In the genomic region with DNA sequence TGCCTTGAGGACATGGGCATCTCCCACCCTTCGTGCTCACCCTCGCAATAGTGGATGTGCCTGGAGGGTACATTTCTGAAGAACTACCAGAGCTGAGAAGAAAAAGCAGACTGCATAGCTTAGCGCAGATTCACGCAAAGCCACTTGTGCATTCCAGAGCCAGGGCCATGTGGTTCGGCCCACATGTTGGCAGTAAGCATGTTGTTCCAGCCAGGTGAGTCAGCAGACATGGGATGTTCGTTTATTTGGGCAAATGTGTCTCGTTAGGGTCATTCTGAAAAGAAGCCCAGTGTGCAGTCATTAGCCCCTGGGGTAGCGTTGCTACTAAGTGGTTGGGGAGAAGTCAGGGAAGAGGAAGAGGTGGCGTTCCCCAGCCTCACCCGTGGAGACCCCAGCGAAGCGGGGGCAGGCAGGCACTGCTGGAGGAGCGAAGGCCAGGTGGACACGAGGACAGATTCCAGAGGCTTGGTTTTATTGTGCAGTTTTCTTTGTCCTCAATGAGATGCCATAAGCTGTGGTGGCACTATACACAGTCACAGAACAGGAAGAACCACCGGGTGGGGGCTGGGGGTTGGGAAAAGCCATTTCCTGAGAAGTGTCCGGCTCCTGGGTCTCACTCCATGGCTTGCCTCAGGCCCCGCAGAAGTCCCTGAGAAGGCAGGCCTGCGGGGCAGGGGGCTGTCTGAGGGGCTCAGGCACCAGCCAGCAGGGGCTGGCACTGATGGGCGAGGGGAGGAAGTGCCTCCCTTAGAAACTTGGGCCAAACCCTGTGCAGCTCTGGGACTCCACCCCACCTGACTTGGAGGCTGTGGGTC, we compare ENCODE assay signal across 10 cellular contexts. TPM values are rescaled to one million over a fixed set of nuclear protein-coding genes. Genes with fewer than 3 reads are reported as not detected.
A peak's percentile ranks its signal among the peaks of the same experiment; 100 is the strongest.
DNase-seq lines count a peak whose midpoint lies in the region; FAIRE-seq and TF ChIP-seq lines count a peak whose summit lies in the region.
"Had no signal": no experiment of that assay in that cellular context is flagged by ENCODE, and none has a peak within 500 bp of the region (broad histone marks: within the 10 kb centered on the region; RNA-seq: fewer than 3 reads in every experiment).

No MANE protein-coding gene starts in this region.

- no peaks in the 10 kb centered on the region for H3K9me3 ChIP-seq in keratinocyte (ENCODE audit: control insufficient read depth, low read depth, low read length)

- dilution Hi-C loops in keratinocyte (cut with MboI; ENCODE audit: extremely low pct_ligation_motif_present, low sequenced_read_pairs) = no loop called here

- H3K9me3 Mint-ChIP-seq in MCF 10A (ENCODE audit: unreplicated experiment) = peaks cover 7% of the 10 kb centered on the region

- no peak overlapping the region for H3K9ac ChIP-seq in keratinocyte (ENCODE audit: control insufficient read depth, extremely low read depth, insufficient read depth, low read length)

- no peaks in the 10 kb centered on the region for H4K20me1 ChIP-seq in keratinocyte (ENCODE audit: control insufficient read depth, extremely low read depth, insufficient read depth, low read length)

- FAIRE-seq in keratinocyte (lab: Jason Lieb, UNC) = peak; percentile 98
- no peak for FAIRE-seq in GM19239 (lab: Jason Lieb, UNC)

- H3K79me2 ChIP-seq in keratinocyte (ENCODE audit: control insufficient read depth, insufficient read depth, low read length) = no peaks in the 10 kb centered on the region

- CTCF ChIA-PET in MCF 10A (lab: Yijun Ruan, JAX) = interaction anchor here (0.5 to 1.1 kb wide), 6 partner anchors 10 to 817 kb away, joined by 3 to 4 read pairs (median 3); no protein-coding TSS in a partner anchor

- peaks cover 12% of the 10 kb centered on the region for H3K27me3 Mint-ChIP-seq in MCF 10A (ENCODE audit: insufficient read depth, unreplicated experiment)

- peaks cover 25% of the 10 kb centered on the region for H3K4me1 ChIP-seq in keratinocyte (ENCODE audit: control insufficient read depth, extremely low read depth, insufficient read depth, low read length)

- no peak overlapping the region for H3K4me3 ChIP-seq in keratinocyte (ENCODE audit: control insufficient read depth in 2 of 3, extremely low read depth in 1 of 3, insufficient read depth in 2 of 3, low read depth in 1 of 3, low read length in 3 of 3)

- H3K4me2 ChIP-seq in keratinocyte (ENCODE audit: control insufficient read depth, extremely low read depth, insufficient read depth, low read depth, low read length) = peak overlapping the region; percentile 22

- H2AFZ ChIP-seq in keratinocyte (ENCODE audit: control insufficient read depth, low read length) = no peak overlapping the region

- H3K4me3 Mint-ChIP-seq in MCF 10A (ENCODE audit: unreplicated experiment) = peak overlapping the region; percentile 66
- H3K4me3 Mint-ChIP-seq: T-cell had no signal

- intact Hi-C loops in MCF 10A (cut with micrococcal nuclease) = loop anchor here (2.0 kb wide), 1 partner anchor 53 kb away; no protein-coding TSS in a partner anchor

- peaks cover 23% of the 10 kb centered on the region for H3K4me1 Mint-ChIP-seq in MCF 10A (ENCODE audit: insufficient read depth, unreplicated experiment)

- BruUV-seq in MCF 10A (replicated peaks; lab: Mats Ljungman, UMichigan) = no TSS peak

- peak; percentile 83 for DNase-seq in A172 (ENCODE audit: low spot score)
- peak; percentile 88 for DNase-seq in HS-5 (ENCODE audit: low read depth)
- peak; percentile 87 for DNase-seq in MCF 10A (ENCODE audit: unreplicated experiment)
- peak; percentile 49 for DNase-seq in keratinocyte (ENCODE audit: low read depth, low spot score)
- DNase-seq in substantia nigra (lab: John Stamatoyannopoulos, UW) = no peak
- DNase-seq in SW 1271 (lab: John Stamatoyannopoulos, UW) = no peak
- no peak for DNase-seq in GM19239 (ENCODE audit: insufficient read length, low spot score)
- DNase-seq in iPS-NIHi11 (ENCODE audit: low spot score) = no peak
- DNase-seq: NCI-H2029 treated with DMSO at 0.1 percent for 48 hours, T-cell had no signal

- POLR2A ChIA-PET in MCF 10A (lab: Yijun Ruan, JAX) = interaction anchor here (0.7 to 2.6 kb wide), 8 partner anchors 9 to 57 kb away, joined by 3 to 12 read pairs (median 4); partner anchors contain the start of gene USP2

- no peaks in the 10 kb centered on the region for H3K36me3 Mint-ChIP-seq in MCF 10A (ENCODE audit: insufficient read depth, unreplicated experiment)
- H3K36me3 Mint-ChIP-seq: T-cell had no signal

- no peaks in the 10 kb centered on the region for H3K36me3 ChIP-seq in keratinocyte (ENCODE audit: control insufficient read depth in 2 of 2, extremely low read depth in 1 of 2, insufficient read depth in 2 of 2, low read length in 2 of 2)

- peaks cover 32% of the 10 kb centered on the region for H3K27me3 ChIP-seq in keratinocyte (ENCODE audit: control insufficient read depth, extremely low read depth, insufficient read depth, low read length)

- TF ChIP-seq CTCF in MCF 10A (IDR thresholded peaks at IDR 0.05; ENCODE audit: unreplicated experiment) (no peak), keratinocyte (optimal IDR thresholded peaks at IDR 0.05 in 1 of 3, IDR thresholded peaks at IDR 0.05 in 1 of 3, conservative IDR thresholded peaks at IDR 0.05 in 1 of 3; ENCODE audit: extremely low read depth in 1 of 3, insufficient read depth in 2 of 3, low read length in 3 of 3) (no peak)

- no peaks in the 10 kb centered on the region for H3K9me1 ChIP-seq in keratinocyte (ENCODE audit: control insufficient read depth, extremely low read depth, insufficient read depth, low read length)

- H3K27ac Mint-ChIP-seq in MCF 10A (ENCODE audit: low read depth, unreplicated experiment) = peak overlapping the region; percentile 93
- H3K27ac Mint-ChIP-seq: T-cell had no signal

- H3K27ac ChIP-seq in keratinocyte (ENCODE audit: control insufficient read depth, insufficient read depth, low read length) (peak overlapping the region; percentile 10), substantia nigra (ENCODE audit: low read depth, low read length, poor library complexity, severe bottlenecking) (no peak overlapping the region)

RNA-seq across cellular contexts. Expression of gene THY1, which starts 5.0 kb away (rescaled TPM):
- 276 and 329 TPM in 2 replicates for total RNA-seq in A172 (2014; rRNA removed; shearing (Covaris generic))
- total RNA-seq in MCF 10A (2022) = not detected in 2 replicates
- 2.4 to 5.7 TPM (median 5.0 TPM) in 3 replicates for polyA plus RNA-seq in keratinocyte
- not detected for polyA plus RNA-seq in keratinocyte (2011; ENCODE audit: low read depth)
- polyA plus RNA-seq in keratinocyte (2011; cell fraction: cytosol; rRNA removed) = 2.4 and 2.5 TPM in 2 replicates
- polyA plus RNA-seq in keratinocyte (2011; cell fraction: nucleus; rRNA removed) = 1.4 and 2.0 TPM in 2 replicates
- polyA plus RNA-seq in keratinocyte (2012; ENCODE audit: low replicate concordance) = 0.34 and 3.4 TPM in 2 replicates
- polyA minus RNA-seq in keratinocyte = 6.5 to 8.6 TPM (median 8.2 TPM) in 3 replicates
- not detected for polyA minus RNA-seq in keratinocyte (2011; cell fraction: cytosol; rRNA and poly(A)+ RNA removed)
- polyA minus RNA-seq in keratinocyte (2011; cell fraction: nucleus; rRNA and poly(A)+ RNA removed) = 0.95 and 2.2 TPM in 2 replicates

RNA-seq across cellular contexts. Expression of gene USP2, which starts 36.4 kb away (rescaled TPM):
- 0.17 TPM in 1 of 2 replicates, not detected in the other for total RNA-seq in A172 (2014; rRNA removed; shearing (Covaris generic))
- 0.14 and 0.54 TPM in 2 replicates for total RNA-seq in MCF 10A (2022)
- polyA plus RNA-seq in keratinocyte = 0.35 to 0.49 TPM (median 0.46 TPM) in 3 replicates
- 8.9 TPM for polyA plus RNA-seq in keratinocyte (2011; ENCODE audit: low read depth)
- 0.27 and 0.29 TPM in 2 replicates for polyA plus RNA-seq in keratinocyte (2011; cell fraction: cytosol; rRNA removed)
- 0.62 and 0.80 TPM in 2 replicates for polyA plus RNA-seq in keratinocyte (2011; cell fraction: nucleus; rRNA removed)
- 0.44 and 12.1 TPM in 2 replicates for polyA plus RNA-seq in keratinocyte (2012; ENCODE audit: low replicate concordance)
- 0.49 to 1.2 TPM (median 0.79 TPM) in 3 replicates for polyA minus RNA-seq in keratinocyte
- not detected for polyA minus RNA-seq in keratinocyte (2011; cell fraction: cytosol; rRNA and poly(A)+ RNA removed)
- polyA minus RNA-seq in keratinocyte (2011; cell fraction: nucleus; rRNA and poly(A)+ RNA removed) = 0.84 and 1.0 TPM in 2 replicates

Comparison
In these comparisons a context has a peak if more than half of its experiments do, and no peak if none do; other contexts are left out.
1. DNase-seq: peak in A172 (single experiment), HS-5 (single experiment), MCF 10A (single experiment) and keratinocyte (single experiment); none in substantia nigra (0 of 49), SW 1271 (0 of 2), GM19239 (single experiment) and iPS-NIHi11 (single experiment).
2. RNA of gene THY1, which starts 5.0 kb away (total RNA-seq): 276 to 329 TPM in A172; not detected in MCF 10A; every median in the first group is over 100 times any median in the second.